ENCODE assay signal across 19 cellular contexts in the genomic region with DNA sequence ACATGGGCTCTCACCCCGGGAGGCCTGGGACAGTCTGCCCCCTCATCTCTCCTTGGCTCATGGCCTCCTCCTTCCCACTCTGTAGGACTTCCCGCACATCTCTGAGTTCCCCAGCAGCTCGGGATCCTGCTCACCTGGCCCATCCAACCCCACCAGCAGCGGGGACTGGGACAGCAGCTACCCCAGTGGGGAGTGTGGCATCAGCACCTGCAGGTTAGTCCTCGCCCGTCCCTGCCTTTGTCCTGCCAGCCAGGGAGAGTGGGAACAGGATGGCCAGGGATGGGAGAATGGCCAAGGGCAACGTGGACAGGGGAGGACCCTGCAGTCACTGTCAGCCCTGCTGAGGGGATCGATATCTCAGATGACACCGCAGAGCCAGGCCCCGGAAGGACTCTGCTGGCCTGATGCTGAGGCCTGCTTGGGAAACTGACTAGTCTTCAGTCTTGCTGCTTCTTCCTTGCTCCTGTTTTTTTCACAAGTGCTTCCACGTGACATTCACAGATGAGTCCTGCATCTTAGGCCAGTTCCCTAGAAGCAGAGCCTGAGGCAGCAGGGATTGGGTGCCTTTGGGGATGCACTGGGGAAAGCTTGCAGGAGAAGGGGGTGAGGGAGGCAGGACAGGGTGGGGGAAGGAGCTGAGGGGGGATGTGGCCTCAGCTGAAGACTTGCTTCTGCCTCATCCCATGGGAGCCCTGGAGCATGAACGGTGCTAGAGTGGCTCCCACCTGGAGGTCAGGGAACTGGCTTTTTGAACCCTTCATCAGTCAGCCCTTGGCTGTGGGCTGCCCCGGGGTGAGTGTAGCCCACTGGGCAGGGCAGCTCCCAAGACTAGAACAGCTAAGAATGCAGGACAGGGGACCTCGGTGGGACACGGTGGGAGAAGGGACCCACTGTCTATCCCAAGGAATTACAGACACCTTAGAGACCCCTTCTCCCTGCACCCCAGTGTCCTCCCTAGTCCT.
A peak's percentile ranks its signal among the peaks of the same experiment; 100 is the strongest.
DNase-seq lines count a peak whose midpoint lies in the region; ATAC-seq and TF ChIP-seq lines count a peak whose summit lies in the region.
"Had no signal": no experiment of that assay in that cellular context is flagged by ENCODE, and none has a peak within 500 bp of the region (broad histone marks: within the 10 kb centered on the region; RNA-seq: fewer than 3 reads in every experiment).

No MANE protein-coding gene starts in this region.

- H3K36me3 Mint-ChIP-seq in CD8-positive, alpha-beta T cell, result no peaks in the 10 kb centered on the region

- H3K9me3 ChIP-seq in CD8-positive, alpha-beta T cell (ENCODE audit: low read length), result no peaks in the 10 kb centered on the region
- no peaks in the 10 kb centered on the region for H3K9me3 ChIP-seq in esophagus muscularis mucosa
- no peaks in the 10 kb centered on the region for H3K9me3 ChIP-seq in spleen
- H3K9me3 ChIP-seq: left ventricle myocardium inferior, SJSA1 had no signal

- H3K27me3 Mint-ChIP-seq in CD8-positive, alpha-beta T cell (ENCODE audit: low read depth), result no peaks in the 10 kb centered on the region

- H3K36me3 ChIP-seq in CD8-positive, alpha-beta T cell (ENCODE audit: insufficient read depth, low read length), result no peaks in the 10 kb centered on the region
- H3K36me3 ChIP-seq in esophagus muscularis mucosa (peaks cover 0 to 27% (median 12%) of the 10 kb centered on the region in 4 donors), spleen (no peaks in the 10 kb centered on the region)
- H3K36me3 ChIP-seq: left ventricle myocardium inferior, thoracic aorta had no signal

- intact Hi-C loops in CD8-positive, alpha-beta T cell (cut with DNase I, micrococcal nuclease), result loop anchor here (5.0 to 10.0 kb wide), 3 partner anchors 125 to 472 kb away; partner anchors contain the start of genes IFT52 (in 1 of the 2) and OSER1 (in 1 of the 2)
- intact Hi-C loops in esophagus muscularis mucosa (cut with DNase I) (no loop called here), spleen (cut with DNase I; ENCODE audit: low total_unique reads) (no loop called here)

- peak; percentile 51 for DNase-seq in activated CD8-positive, alpha-beta memory T cell treated with anti-CD3 and anti-CD28 coated beads, Interleukin-2, amount 50 U/mL, for 48 hours
- no peak for DNase-seq in activated CD8-positive, alpha-beta memory T cell treated with anti-CD3 and anti-CD28 coated beads, Interleukin-2, amount 50 U/mL, for 4 hours
- DNase-seq in CD8-positive, alpha-beta T cell, result peak in 1 of 7 experiments; percentile 48
- DNase-seq in esophagus muscularis mucosa (ENCODE audit: extremely low spot score), result peak; percentile 87
- DNase-seq in spleen, result peak; percentile 72
- no peak for DNase-seq in DMS53 treated with DMSO at 0.1 percent for 48 hours (lab: John Stamatoyannopoulos, UW; ENCODE audit: unreplicated experiment)
- no peak for DNase-seq in retina
- DNase-seq: amniotic stem cell, cortex of kidney, KBM-7, left ventricle myocardium inferior, NCI-H1048, NCI-H2029 treated with DMSO at 0.1 percent for 48 hours, NCI-H446, right cardiac atrium had no signal

- no peak overlapping the region for H3K27ac ChIP-seq in CD8-positive, alpha-beta T cell (ENCODE audit: low read depth, low read length)
- no peak overlapping the region for H3K27ac ChIP-seq in esophagus muscularis mucosa (replicated peaks in 1 of 4)
- H3K27ac ChIP-seq in spleen, result no peak overlapping the region
- H3K27ac ChIP-seq: C4-2B, left ventricle myocardium inferior, SJSA1, thoracic aorta had no signal

- TF ChIP-seq POLR2A in esophagus muscularis mucosa (IDR thresholded peaks at IDR 0.05; ENCODE audit: low read depth) (no peak), spleen (IDR thresholded peaks at IDR 0.05) (no peak)

- no peaks in the 10 kb centered on the region for H3K9me3 Mint-ChIP-seq in CD8-positive, alpha-beta T cell

- peaks cover 45% of the 10 kb centered on the region for H3K4me1 ChIP-seq in CD8-positive, alpha-beta T cell (ENCODE audit: insufficient read depth, low read length)
- H3K4me1 ChIP-seq in esophagus muscularis mucosa (no peaks in the 10 kb centered on the region), spleen (peaks cover 3 to 48% (median 25%) of the 10 kb centered on the region in 6 donors)
- H3K4me1 ChIP-seq: left ventricle myocardium inferior, SJSA1 had no signal

- POLR2A ChIA-PET in CD8-positive, alpha-beta T cell (lab: Charles Lee), result interaction anchor here (3.9 kb wide), 1 partner anchor 10 kb away, joined by 25 read pairs; no protein-coding TSS in a partner anchor

- peak overlapping the region; percentile 55 for H3K4me3 Mint-ChIP-seq in CD8-positive, alpha-beta T cell

- CTCF ChIA-PET in CD8-positive, alpha-beta T cell (lab: Charles Lee), result interaction anchor here (3.2 to 7.3 kb wide), 3 partner anchors 10 to 14 kb away, joined by 7 to 52 read pairs (median 32); no protein-coding TSS in a partner anchor

- no peak for ATAC-seq in CD8-positive, alpha-beta T cell
- ATAC-seq in GM21381 (IDR thresholded peaks at IDR 0.05; ENCODE audit: unreplicated experiment), result no peak
- ATAC-seq: right cardiac atrium had no signal

- peaks cover 57% of the 10 kb centered on the region for H3K4me1 Mint-ChIP-seq in CD8-positive, alpha-beta T cell (ENCODE audit: low read depth)

- no peak for TF ChIP-seq CTCF in CD8-positive, alpha-beta T cell (IDR thresholded peaks at IDR 0.05)
- no peak for TF ChIP-seq CTCF in esophagus muscularis mucosa (IDR thresholded peaks at IDR 0.05)
- no peak for TF ChIP-seq CTCF in spleen (IDR thresholded peaks at IDR 0.05 in 8 of 11, conservative IDR thresholded peaks at IDR 0.05 in 3 of 11)

- TF ChIP-seq EP300 in esophagus muscularis mucosa (IDR thresholded peaks at IDR 0.05), result no peak

- 97% methylated on average over 10 of the region's 15 CpGs for WGBS in esophagus muscularis mucosa
- WGBS in spleen, 5 donors, result 86 to 89% (median 88%) methylated on average over 15 of the region's 15 CpGs

- H3K4me3 ChIP-seq in CD8-positive, alpha-beta T cell (ENCODE audit: low read depth, low read length), result no peak overlapping the region
- H3K4me3 ChIP-seq in esophagus muscularis mucosa (no peak overlapping the region), spleen (no peak overlapping the region)
- H3K4me3 ChIP-seq: left ventricle myocardium inferior, SJSA1, thoracic aorta had no signal

- peak overlapping the region; percentile 98 for H3K27ac Mint-ChIP-seq in CD8-positive, alpha-beta T cell

- no peaks in the 10 kb centered on the region for H3K27me3 ChIP-seq in CD8-positive, alpha-beta T cell (ENCODE audit: insufficient read depth, low read length)
- H3K27me3 ChIP-seq in esophagus muscularis mucosa (peaks cover 0 to 4% (median 0%) of the 10 kb centered on the region in 4 donors), spleen (replicated peaks in 1 of 7) (peaks cover 0 to 47% (median 4%) of the 10 kb centered on the region in 7 donors)
- H3K27me3 ChIP-seq: SJSA1 had no signal

Comparison
In these comparisons a context has a peak if more than half of its experiments do, and no peak if none do; other contexts are left out.
1. DNase-seq: peak in activated CD8-positive, alpha-beta memory T cell treated with anti-CD3 and anti-CD28 coated beads, Interleukin-2, amount 50 U/mL, for 48 hours (single experiment), esophagus muscularis mucosa (single experiment) and spleen (single experiment); none in activated CD8-positive, alpha-beta memory T cell treated with anti-CD3 and anti-CD28 coated beads, Interleukin-2, amount 50 U/mL, for 4 hours (single experiment), DMS53 treated with DMSO at 0.1 percent for 48 hours (single experiment) and retina (single experiment).
2. intact Hi-C loops: an anchor here in CD8-positive, alpha-beta T cell (5.0 to 10.0 kb wide); none called in esophagus muscularis mucosa and spleen.